ENCODE assay signal across 1 cellular context in genomic region chr16:70289229-70290098, GRCh38.
TF ChIP-seq lines count a peak whose summit lies in the region.

TSS of gene AARS1 (minus strand) at chr16:70289506. CDS start at chr16:70282763, 6,743 bp downstream.

TF ChIP-seq in HCT116, 20 proteins besides CTCF, POLR2A, EP300 and RAD21 (continued from another document):
- no peak for TF ChIP-seq ZBTB33 (IDR thresholded peaks at IDR 0.05; ENCODE audit: extremely low read depth, insufficient replicate concordance, low read length)
- TF ChIP-seq TCF7L2 (IDR thresholded peaks at IDR 0.05; ENCODE audit: borderline replicate concordance, extremely low read depth, insufficient read depth, insufficient read length): no peak
